ENCODE assay signal across 15 cellular contexts in genomic region chr4:5883916-5884315, GRCh38. TPM values are rescaled to one million over a fixed set of nuclear protein-coding genes. Genes with fewer than 3 reads are reported as not detected.
"Had no signal": no experiment of that assay in that cellular context is flagged by ENCODE, and none has a peak within 500 bp of the region (broad histone marks: within the 10 kb centered on the region; RNA-seq: fewer than 3 reads in every experiment).

No MANE protein-coding gene starts in this region.

- H3K27ac Mint-ChIP-seq: activated CD8-positive, alpha-beta T cell treated with anti-CD3 and anti-CD28 coated beads for 36 hours; activated naive CD4-positive, alpha-beta T cell treated with anti-CD3 and anti-CD28 coated beads, Interleukin-2, amount 50 U/mL, for 72 hours; endodermal cell; naive thymus-derived CD4-positive, alpha-beta T cell; stimulated activated memory B cell treated with anti-CD40 and anti-IgM and Interleukin-4, amounts not matched to agents 10 μg/mL and 1 μg/mL and 100 μg/mL, for 72 hours had no signal

- H3K9ac ChIP-seq: parathyroid adenoma had no signal

- H3K79me2 ChIP-seq: parathyroid adenoma had no signal

- ATAC-seq: activated CD8-positive, alpha-beta T cell treated with anti-CD3 and anti-CD28 coated beads for 36 hours; activated naive CD4-positive, alpha-beta T cell treated with anti-CD3 and anti-CD28 coated beads, Interleukin-2, amount 50 U/mL, for 72 hours; gastroesophageal sphincter; naive thymus-derived CD4-positive, alpha-beta T cell; stimulated activated memory B cell treated with anti-CD40 and anti-IgM and Interleukin-4, amounts not matched to agents 10 μg/mL and 1 μg/mL and 100 μg/mL, for 72 hours had no signal

- H3K4me3 ChIP-seq: gastroesophageal sphincter, tibial artery had no signal

- DNase-seq: activated CD4-positive, alpha-beta T cell treated with anti-CD3 and anti-CD28 coated beads for 4 hours; activated CD8-positive, alpha-beta memory T cell treated with anti-CD3 and anti-CD28 coated beads, Interleukin-2, amount 50 U/mL, for 4 hours; activated CD8-positive, alpha-beta T cell treated with anti-CD3 and anti-CD28 coated beads for 36 hours; activated effector memory CD4-positive, alpha-beta T cell treated with anti-CD3 and anti-CD28 coated beads, Interleukin-2, amount 50 U/mL, for 16 hours; activated T-cell treated with anti-CD3 and anti-CD28 coated beads, Interleukin-2, amount 50 U/mL, for 48 hours; dorsolateral prefrontal cortex; endodermal cell; naive thymus-derived CD4-positive, alpha-beta T cell; stimulated activated CD4-positive, alpha-beta T cell treated with anti-CD3 and anti-CD28 coated beads, Interleukin-2, amount 100 ng/mL, for 48 hours; tibial artery had no signal

- H3K4me1 ChIP-seq: parathyroid adenoma had no signal

- H3K4me3 Mint-ChIP-seq: activated CD8-positive, alpha-beta T cell treated with anti-CD3 and anti-CD28 coated beads for 36 hours; endodermal cell; naive thymus-derived CD4-positive, alpha-beta T cell; stimulated activated memory B cell treated with anti-CD40 and anti-IgM and Interleukin-4, amounts not matched to agents 10 μg/mL and 1 μg/mL and 100 μg/mL, for 72 hours had no signal

- H2AFZ ChIP-seq: parathyroid adenoma had no signal

- H3K36me3 ChIP-seq: gastroesophageal sphincter, neutrophil, tibial artery had no signal

- H3K9me3 Mint-ChIP-seq: activated CD8-positive, alpha-beta T cell treated with anti-CD3 and anti-CD28 coated beads for 36 hours; endodermal cell had no signal

- H3K9me3 ChIP-seq: gastroesophageal sphincter, neutrophil, tibial artery had no signal

- H3K27ac ChIP-seq: dorsolateral prefrontal cortex, gastroesophageal sphincter, neutrophil, parathyroid adenoma, tibial artery had no signal

RNA-seq across cellular contexts. Expression of gene CRMP1, which starts 9.0 kb away (rescaled TPM):
- total RNA-seq: activated CD8-positive, alpha-beta T cell treated with anti-CD3 and anti-CD28 coated beads for 36 hours; activated naive CD4-positive, alpha-beta T cell treated with anti-CD3 and anti-CD28 coated beads, Interleukin-2, amount 50 U/mL, for 72 hours had no signal
